In genomic region chr14:21866479-21866878, GRCh38 we compare ENCODE assay signal across 24 cellular contexts.
DNase-seq lines count a peak whose midpoint lies in the region; ATAC-seq and TF ChIP-seq lines count a peak whose summit lies in the region.
"Had no signal": no experiment of that assay in that cellular context is flagged by ENCODE, and none has a peak within 500 bp of the region (broad histone marks: within the 10 kb centered on the region; RNA-seq: fewer than 3 reads in every experiment).

No MANE protein-coding gene starts in this region.

- CTCF ChIA-PET in mammary epithelial cell (lab: Charles Lee; ENCODE audit: low non-redundant PET) = no interaction called here
- CTCF ChIA-PET in activated CD4-positive, alpha-beta memory T cell treated with anti-CD3 and anti-CD28 coated beads for 36 hours (lab: Charles Lee) = interaction anchor here (0.6 to 1.5 kb wide), 3 partner anchors 9 to 704 kb away, joined by 3 to 6 read pairs (median 5); no protein-coding TSS in a partner anchor

- no peaks in the 10 kb centered on the region for H3K27me3 ChIP-seq in mammary epithelial cell (ENCODE audit: insufficient read depth, low read length)
- H3K27me3 ChIP-seq in breast epithelium = no peaks in the 10 kb centered on the region
- H3K27me3 ChIP-seq: gastrocnemius medialis, suprapubic skin, uterus had no signal

- no peak overlapping the region for H3K4me3 Mint-ChIP-seq in activated CD4-positive, alpha-beta memory T cell treated with anti-CD3 and anti-CD28 coated beads for 36 hours
- H3K4me3 Mint-ChIP-seq: CD8-positive, alpha-beta memory T cell; neural progenitor cell had no signal

- POLR2A ChIA-PET in activated CD4-positive, alpha-beta memory T cell treated with anti-CD3 and anti-CD28 coated beads for 36 hours (lab: Charles Lee) = no interaction called here

- H3K79me2 ChIP-seq in mammary epithelial cell (ENCODE audit: insufficient read depth, low read length) = no peaks in the 10 kb centered on the region

- no peak overlapping the region for H2AFZ ChIP-seq in mammary epithelial cell (ENCODE audit: low read depth, low read length)
- H2AFZ ChIP-seq: neural progenitor cell had no signal

- H3K9me3 ChIP-seq in mammary epithelial cell (replicated peaks; ENCODE audit: insufficient read depth, low read length) (no peaks in the 10 kb centered on the region), breast epithelium (no peaks in the 10 kb centered on the region)
- H3K9me3 ChIP-seq: gastrocnemius medialis, lower lobe of right lung, suprapubic skin, uterus had no signal

- peak; percentile 66 for DNase-seq in mammary epithelial cell
- no peak for DNase-seq in breast epithelium (ENCODE audit: low spot score in 2 of 2)
- no peak for DNase-seq in activated CD4-positive, alpha-beta memory T cell treated with anti-CD3 and anti-CD28 coated beads for 36 hours
- peak; percentile 66 for DNase-seq in epithelial cell of esophagus (ENCODE audit: low read depth)
- DNase-seq in DMS53 treated with DMSO at 0.1 percent for 48 hours (lab: John Stamatoyannopoulos, UW; ENCODE audit: unreplicated experiment) = no peak
- DNase-seq: activated effector memory CD4-positive, alpha-beta T cell treated with anti-CD3 and anti-CD28 coated beads, Interleukin-2, amount 50 U/mL, for 16 hours; aorta; CD8-positive, alpha-beta memory T cell; cerebellar nuclear complex; DMS79; gastrocnemius medialis; hypothalamus; KBM-7; lower lobe of right lung; NCI-H2171; NCI-H524 treated with DMSO at 0.1 percent for 48 hours; T-helper 2 cell; uterus; WERI-Rb-1 had no signal

- H3K27ac Mint-ChIP-seq in activated CD4-positive, alpha-beta memory T cell treated with anti-CD3 and anti-CD28 coated beads for 36 hours = peak overlapping the region; percentile 69
- H3K27ac Mint-ChIP-seq: neural progenitor cell had no signal

- peaks cover 35% of the 10 kb centered on the region for H3K4me1 Mint-ChIP-seq in activated CD4-positive, alpha-beta memory T cell treated with anti-CD3 and anti-CD28 coated beads for 36 hours (ENCODE audit: low read depth)
- H3K4me1 Mint-ChIP-seq: neural progenitor cell had no signal

- H3K36me3 Mint-ChIP-seq in activated CD4-positive, alpha-beta memory T cell treated with anti-CD3 and anti-CD28 coated beads for 36 hours = peaks cover 6% of the 10 kb centered on the region
- H3K36me3 Mint-ChIP-seq: CD8-positive, alpha-beta memory T cell; neural progenitor cell had no signal

- H4K20me1 ChIP-seq in mammary epithelial cell (ENCODE audit: insufficient read depth, low read length) = no peaks in the 10 kb centered on the region

- H3K4me3 ChIP-seq in mammary epithelial cell (replicated peaks in 1 of 3; ENCODE audit: insufficient read depth in 1 of 3, low read depth in 2 of 3, low read length in 3 of 3) (no peak overlapping the region), breast epithelium (no peak overlapping the region), epithelial cell of esophagus (ENCODE audit: low read length) (no peak overlapping the region)
- H3K4me3 ChIP-seq: gastrocnemius medialis, GM12878, lower lobe of right lung, neural progenitor cell, suprapubic skin, uterus had no signal

- intact Hi-C loops in mammary epithelial cell (cut with micrococcal nuclease) (no loop called here), breast epithelium (cut with DNase I; ENCODE audit: low total_unique reads) (no loop called here)
- intact Hi-C loops in activated CD4-positive, alpha-beta memory T cell treated with anti-CD3 and anti-CD28 coated beads for 36 hours (cut with micrococcal nuclease) = loop anchor here (5.0 to 10.0 kb wide), 3 partner anchors 638 to 988 kb away; no protein-coding TSS in a partner anchor

- no peaks in the 10 kb centered on the region for H3K9me3 Mint-ChIP-seq in activated CD4-positive, alpha-beta memory T cell treated with anti-CD3 and anti-CD28 coated beads for 36 hours
- H3K9me3 Mint-ChIP-seq: neural progenitor cell had no signal

- TF ChIP-seq POLR2A in breast epithelium (IDR thresholded peaks at IDR 0.05) = no peak

- in situ Hi-C loops in mammary epithelial cell (cut with MboI; ENCODE audit: low sequenced_read_pairs in 2 of 2) = no loop called here

- no peak for ATAC-seq in GM21515 (IDR thresholded peaks at IDR 0.05; ENCODE audit: unreplicated experiment)
- ATAC-seq in HG03280 (IDR thresholded peaks at IDR 0.05; ENCODE audit: unreplicated experiment) = no peak
- ATAC-seq: gastrocnemius medialis, GM12878, lower lobe of right lung had no signal

- no peaks in the 10 kb centered on the region for H3K27me3 Mint-ChIP-seq in activated CD4-positive, alpha-beta memory T cell treated with anti-CD3 and anti-CD28 coated beads for 36 hours

- TF ChIP-seq CTCF in mammary epithelial cell (conservative IDR thresholded peaks at IDR 0.05 in 1 of 2, IDR thresholded peaks at IDR 0.05 in 1 of 2; ENCODE audit: extremely low read depth in 1 of 2, insufficient read depth in 1 of 2, low read depth in 1 of 2, low read length in 2 of 2) (no peak), breast epithelium (IDR thresholded peaks at IDR 0.05) (no peak), epithelial cell of esophagus (IDR thresholded peaks at IDR 0.05; ENCODE audit: insufficient read depth, low read depth, low read length, missing control alignments) (no peak)

- H3K4me1 ChIP-seq in mammary epithelial cell (ENCODE audit: insufficient read depth, low read length) (peaks cover 26% of the 10 kb centered on the region), breast epithelium (no peaks in the 10 kb centered on the region)
- H3K4me1 ChIP-seq: gastrocnemius medialis, lower lobe of right lung, neural progenitor cell, suprapubic skin, uterus had no signal

- dilution Hi-C loops in mammary epithelial cell (cut with HindIII; ENCODE audit: low sequenced_read_pairs) = no loop called here

- BruUV-seq in mammary epithelial cell (replicated peaks; lab: Mats Ljungman, UMichigan) = no TSS peak

- no peak overlapping the region for H3K4me2 ChIP-seq in mammary epithelial cell (ENCODE audit: insufficient read depth, low read depth, low read length)
- H3K4me2 ChIP-seq: neural progenitor cell had no signal

- no peaks in the 10 kb centered on the region for H3K36me3 ChIP-seq in mammary epithelial cell (ENCODE audit: insufficient read depth, low read length)
- no peaks in the 10 kb centered on the region for H3K36me3 ChIP-seq in breast epithelium
- H3K36me3 ChIP-seq: gastrocnemius medialis, lower lobe of right lung, neural progenitor cell, suprapubic skin, uterus, WERI-Rb-1 had no signal

- H3K27ac ChIP-seq in mammary epithelial cell (ENCODE audit: insufficient read depth, low read depth, low read length) (no peak overlapping the region), breast epithelium (no peak overlapping the region)
- H3K27ac ChIP-seq: gastrocnemius medialis, lower lobe of right lung, neural progenitor cell, suprapubic skin, uterus, WERI-Rb-1 had no signal

- H3K9ac ChIP-seq in mammary epithelial cell (ENCODE audit: insufficient read depth, low read length) = no peak overlapping the region
- H3K9ac ChIP-seq: neural progenitor cell had no signal

Comparison
In these comparisons a context has a peak if more than half of its experiments do, and no peak if none do; other contexts are left out.
1. DNase-seq: peak in mammary epithelial cell (single experiment) and epithelial cell of esophagus (single experiment); none in breast epithelium (0 of 2), activated CD4-positive, alpha-beta memory T cell treated with anti-CD3 and anti-CD28 coated beads for 36 hours (single experiment) and DMS53 treated with DMSO at 0.1 percent for 48 hours (single experiment).